ENCODE assay signal across 20 cellular contexts in genomic region chrX:131322646-131323045, GRCh38. TPM values are rescaled to one million over a fixed set of nuclear protein-coding genes. Genes with fewer than 3 reads are reported as not detected.
"Had no signal": no experiment of that assay in that cellular context is flagged by ENCODE, and none has a peak within 500 bp of the region (broad histone marks: within the 10 kb centered on the region; RNA-seq: fewer than 3 reads in every experiment).

No MANE protein-coding gene starts in this region.

- H3K4me3 Mint-ChIP-seq: effector memory CD8-positive, alpha-beta T cell; mesothelial cell of epicardium; natural killer cell; neural crest cell; stimulated activated naive B cell treated with anti-CD40 and anti-IgM and Interleukin-4, amounts not matched to agents 10 μg/mL and 1 μg/mL and 100 μg/mL, for 72 hours; stimulated activated naive CD8-positive, alpha-beta T cell treated with anti-CD3 and anti-CD28 coated beads, Interleukin-15, amount 100 ng/mL, for 72 hours had no signal

- ATAC-seq: effector memory CD8-positive, alpha-beta T cell; gastroesophageal sphincter; natural killer cell; stimulated activated naive B cell treated with anti-CD40 and anti-IgM and Interleukin-4, amounts not matched to agents 10 μg/mL and 1 μg/mL and 100 μg/mL, for 72 hours; stimulated activated naive CD8-positive, alpha-beta T cell treated with anti-CD3 and anti-CD28 coated beads, Interleukin-15, amount 100 ng/mL, for 72 hours had no signal

- H3K27me3 Mint-ChIP-seq: effector memory CD8-positive, alpha-beta T cell; stimulated activated naive B cell treated with anti-CD40 and anti-IgM and Interleukin-4, amounts not matched to agents 10 μg/mL and 1 μg/mL and 100 μg/mL, for 72 hours; stimulated activated naive CD8-positive, alpha-beta T cell treated with anti-CD3 and anti-CD28 coated beads, Interleukin-15, amount 100 ng/mL, for 72 hours had no signal

- H3K27ac ChIP-seq: esophagus squamous epithelium, gastroesophageal sphincter, right atrium auricular region, sigmoid colon, skin epidermis, testis, tibial nerve had no signal

- H3K27me3 ChIP-seq: esophagus squamous epithelium, gastroesophageal sphincter, right atrium auricular region, sigmoid colon, testis, tibial nerve had no signal

- H3K4me1 Mint-ChIP-seq: mesothelial cell of epicardium; natural killer cell; neural crest cell; stimulated activated naive B cell treated with anti-CD40 and anti-IgM and Interleukin-4, amounts not matched to agents 10 μg/mL and 1 μg/mL and 100 μg/mL, for 72 hours; stimulated activated naive CD8-positive, alpha-beta T cell treated with anti-CD3 and anti-CD28 coated beads, Interleukin-15, amount 100 ng/mL, for 72 hours had no signal

- H3K27ac Mint-ChIP-seq: effector memory CD8-positive, alpha-beta T cell; mesothelial cell of epicardium; natural killer cell; stimulated activated naive B cell treated with anti-CD40 and anti-IgM and Interleukin-4, amounts not matched to agents 10 μg/mL and 1 μg/mL and 100 μg/mL, for 72 hours; stimulated activated naive CD8-positive, alpha-beta T cell treated with anti-CD3 and anti-CD28 coated beads, Interleukin-15, amount 100 ng/mL, for 72 hours had no signal

- H3K9me3 ChIP-seq: esophagus squamous epithelium, gastroesophageal sphincter, right atrium auricular region, sigmoid colon, testis, tibial nerve had no signal

- H3K9me3 Mint-ChIP-seq: effector memory CD8-positive, alpha-beta T cell had no signal

- H3K36me3 Mint-ChIP-seq: natural killer cell; stimulated activated naive B cell treated with anti-CD40 and anti-IgM and Interleukin-4, amounts not matched to agents 10 μg/mL and 1 μg/mL and 100 μg/mL, for 72 hours had no signal

- H3K4me1 ChIP-seq: esophagus squamous epithelium, gastroesophageal sphincter, right atrium auricular region, sigmoid colon, testis, tibial nerve had no signal

- H3K4me3 ChIP-seq: esophagus squamous epithelium, gastroesophageal sphincter, right atrium auricular region, sigmoid colon, skin epidermis, testis, tibial nerve had no signal

- DNase-seq: effector memory CD8-positive, alpha-beta T cell; esophagus squamous epithelium; foreskin fibroblast; mammary epithelial cell; natural killer cell; posterior cingulate gyrus; sigmoid colon; stimulated activated CD4-positive, alpha-beta T cell treated with anti-CD3 and anti-CD28 coated beads, Interleukin-2, amount 100 ng/mL, for 24 hours; stimulated activated CD4-positive, alpha-beta T cell treated with anti-CD3 and anti-CD28 coated beads, Interleukin-4, amount 100 ng/mL, for 4 hours; stimulated activated naive B cell treated with anti-CD40 and anti-IgM and Interleukin-4, amounts not matched to agents 10 μg/mL and 1 μg/mL and 100 μg/mL, for 72 hours; stimulated activated naive CD8-positive, alpha-beta T cell treated with anti-CD3 and anti-CD28 coated beads, Interleukin-15, amount 100 ng/mL, for 72 hours; testis had no signal

- H3K36me3 ChIP-seq: esophagus squamous epithelium, gastroesophageal sphincter, right atrium auricular region, sigmoid colon, tibial nerve had no signal

RNA-seq across cellular contexts. Expression of gene IGSF1, which starts 33.5 kb away (rescaled TPM):
- total RNA-seq: mammary epithelial cell, myocyte, natural killer cell, pulmonary artery endothelial cell had no signal
